Comparison of ENCODE assay signal across 17 cellular contexts in the genomic region with DNA sequence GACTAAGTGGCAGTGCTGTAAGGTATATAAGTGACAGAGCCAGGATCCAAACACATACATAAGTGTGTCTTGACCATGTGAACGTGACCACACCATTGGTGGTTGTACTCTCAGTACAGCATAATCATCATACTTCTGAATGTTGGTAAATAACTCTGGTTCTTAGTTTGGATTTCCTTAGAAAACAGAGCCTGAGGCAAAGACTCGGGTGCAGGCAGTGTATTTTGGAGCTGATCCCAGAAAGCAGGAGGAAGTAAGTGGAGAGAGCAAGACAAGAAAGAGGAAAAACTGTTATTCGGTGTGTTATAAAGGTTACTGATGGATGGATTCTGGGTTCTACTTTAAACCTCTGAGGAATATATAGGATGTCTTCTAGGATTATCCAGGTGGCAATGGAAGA.
DNase-seq lines count a peak whose midpoint lies in the region; ATAC-seq, FAIRE-seq and TF ChIP-seq lines count a peak whose summit lies in the region.
"Had no signal": no experiment of that assay in that cellular context is flagged by ENCODE, and none has a peak within 500 bp of the region (broad histone marks: within the 10 kb centered on the region; RNA-seq: fewer than 3 reads in every experiment).

No MANE protein-coding gene starts in this region.

- H3K4me3 ChIP-seq in A549 (no peak overlapping the region), bronchial epithelial cell (ENCODE audit: low read depth, low read length) (no peak overlapping the region), lower leg skin (ENCODE audit: low read depth, poor library complexity, severe bottlenecking) (no peak overlapping the region)

- H3K4me2 ChIP-seq in A549 = peak overlapping the region; percentile 52

- ATAC-seq in A549 (peak; percentile 50 to 65; a peak in 5 of 6 replicates), GM21515 (IDR thresholded peaks at IDR 0.05; ENCODE audit: unreplicated experiment) (no peak)

- H3K4me3 Mint-ChIP-seq in HFFc6 = no peak overlapping the region
- H3K4me3 Mint-ChIP-seq in activated CD4-positive, alpha-beta T cell treated with anti-CD3 and anti-CD28 coated beads, Interleukin-2, amount 10 ng/mL, durations not matched to agents 7 days and 5 days = no peak overlapping the region
- H3K4me3 Mint-ChIP-seq: CD4-positive, CD25-positive, alpha-beta regulatory T cell had no signal

- no peaks in the 10 kb centered on the region for H3K4me1 Mint-ChIP-seq in HFFc6 (ENCODE audit: low read depth)
- no peaks in the 10 kb centered on the region for H3K4me1 Mint-ChIP-seq in activated CD4-positive, alpha-beta T cell treated with anti-CD3 and anti-CD28 coated beads, Interleukin-2, amount 10 ng/mL, durations not matched to agents 7 days and 5 days
- H3K4me1 Mint-ChIP-seq: CD4-positive, CD25-positive, alpha-beta regulatory T cell had no signal

- H3K9me3 ChIP-seq in A549 = no peaks in the 10 kb centered on the region

- H3K27ac ChIP-seq in A549 = peak overlapping the region; percentile 1 to 45; a peak in 1 of 6 replicates

- TF ChIP-seq CTCF in A549 (IDR thresholded peaks at IDR 0.05) (no peak), HFFc6 (IDR thresholded peaks at IDR 0.05) (no peak), bronchial epithelial cell (IDR thresholded peaks at IDR 0.05; ENCODE audit: insufficient read depth, low read length, severe bottlenecking) (no peak), lower leg skin (IDR thresholded peaks at IDR 0.05) (no peak)

- no peak for TF ChIP-seq EP300 in A549 (IDR thresholded peaks at IDR 0.05)

- CTCF ChIA-PET in A549 (lab: Yijun Ruan, JAX) = no interaction called here
- CTCF ChIA-PET in activated CD4-positive, alpha-beta T cell treated with anti-CD3 and anti-CD28 coated beads, Interleukin-2, amount 10 ng/mL, durations not matched to agents 7 days and 5 days (lab: Charles Lee) = no interaction called here

- intact Hi-C loops in lower leg skin (cut with DNase I; ENCODE audit: low total_unique reads) = no loop called here

- no peaks in the 10 kb centered on the region for H3K36me3 ChIP-seq in bronchial epithelial cell (ENCODE audit: control insufficient read depth, insufficient read depth, low read length)

- no peaks in the 10 kb centered on the region for H3K27me3 Mint-ChIP-seq in HFFc6 (ENCODE audit: insufficient read depth)
- H3K27me3 Mint-ChIP-seq in activated CD4-positive, alpha-beta T cell treated with anti-CD3 and anti-CD28 coated beads, Interleukin-2, amount 10 ng/mL, durations not matched to agents 7 days and 5 days = no peaks in the 10 kb centered on the region

- 12% methylated on average over 3 of the region's 3 CpGs for WGBS in A549 (ENCODE audit: missing lambda C conversion rate)
- WGBS in lower leg skin, 2 donors = 29 to 31% methylated on average over 3 of the region's 3 CpGs

- POLR2A ChIA-PET in A549 (lab: Yijun Ruan, JAX) = no interaction called here
- POLR2A ChIA-PET in activated CD4-positive, alpha-beta T cell treated with anti-CD3 and anti-CD28 coated beads, Interleukin-2, amount 10 ng/mL, durations not matched to agents 7 days and 5 days (lab: Charles Lee) = no interaction called here

- TF ChIP-seq POLR2A in A549 (IDR thresholded peaks at IDR 0.05; ENCODE audit: low read length) = no peak
- TF ChIP-seq POLR2A in lower leg skin (IDR thresholded peaks at IDR 0.05) = no peak

- no peaks in the 10 kb centered on the region for H3K36me3 Mint-ChIP-seq in HFFc6 (ENCODE audit: low read depth)
- H3K36me3 Mint-ChIP-seq in activated CD4-positive, alpha-beta T cell treated with anti-CD3 and anti-CD28 coated beads, Interleukin-2, amount 10 ng/mL, durations not matched to agents 7 days and 5 days (ENCODE audit: low read depth) = no peaks in the 10 kb centered on the region
- H3K36me3 Mint-ChIP-seq: CD4-positive, CD25-positive, alpha-beta regulatory T cell had no signal

- DNase-seq in A549 (ENCODE audit: low read depth in 1 of 2, low spot score in 1 of 2) (peak in 1 of 2 experiments; percentile 36), HFFc6 (peak; percentile 7), bronchial epithelial cell (ENCODE audit: low read depth) (peak; percentile 52), foreskin melanocyte (peak; percentile 67), RPMI8226 (no peak), lower leg skin (ENCODE audit: low spot score in 2 of 2) (no peak)
- DNase-seq in activated CD4-positive, alpha-beta T cell treated with anti-CD3 and anti-CD28 coated beads, Interleukin-2, amount 10 ng/mL, durations not matched to agents 7 days and 5 days = no peak
- DNase-seq: AML-193; CD4-positive, CD25-positive, alpha-beta regulatory T cell; DND-41; GOT3; KG1; MM.1S; NCI-H1105; NCI-H1694 treated with DMSO at 0.1 percent for 48 hours; NCI-H510A had no signal

- H3K4me1 ChIP-seq in A549 = peaks cover 26% of the 10 kb centered on the region

- no peak overlapping the region for H3K27ac Mint-ChIP-seq in HFFc6
- H3K27ac Mint-ChIP-seq in activated CD4-positive, alpha-beta T cell treated with anti-CD3 and anti-CD28 coated beads, Interleukin-2, amount 10 ng/mL, durations not matched to agents 7 days and 5 days = no peak overlapping the region
- H3K27ac Mint-ChIP-seq: CD4-positive, CD25-positive, alpha-beta regulatory T cell had no signal

- peaks cover 5% of the 10 kb centered on the region for H3K27me3 ChIP-seq in bronchial epithelial cell (ENCODE audit: control insufficient read depth, insufficient read depth, low read length)

- H3K9me3 Mint-ChIP-seq in HFFc6 = no peaks in the 10 kb centered on the region; the same call in 1 of the 2 replicates
- no peaks in the 10 kb centered on the region for H3K9me3 Mint-ChIP-seq in activated CD4-positive, alpha-beta T cell treated with anti-CD3 and anti-CD28 coated beads, Interleukin-2, amount 10 ng/mL, durations not matched to agents 7 days and 5 days

- no peak for TF ChIP-seq RAD21 in A549 (conservative IDR thresholded peaks at IDR 0.05 in 1 of 2, IDR thresholded peaks at IDR 0.05 in 1 of 2)

- no peak for FAIRE-seq in A549 (lab: Jason Lieb, UNC)
- no peak for FAIRE-seq in bronchial epithelial cell (lab: Jason Lieb, UNC)

TF ChIP-seq in A549, 52 proteins besides CTCF, POLR2A, EP300 and RAD21:
- TF ChIP-seq, protein P1, sequence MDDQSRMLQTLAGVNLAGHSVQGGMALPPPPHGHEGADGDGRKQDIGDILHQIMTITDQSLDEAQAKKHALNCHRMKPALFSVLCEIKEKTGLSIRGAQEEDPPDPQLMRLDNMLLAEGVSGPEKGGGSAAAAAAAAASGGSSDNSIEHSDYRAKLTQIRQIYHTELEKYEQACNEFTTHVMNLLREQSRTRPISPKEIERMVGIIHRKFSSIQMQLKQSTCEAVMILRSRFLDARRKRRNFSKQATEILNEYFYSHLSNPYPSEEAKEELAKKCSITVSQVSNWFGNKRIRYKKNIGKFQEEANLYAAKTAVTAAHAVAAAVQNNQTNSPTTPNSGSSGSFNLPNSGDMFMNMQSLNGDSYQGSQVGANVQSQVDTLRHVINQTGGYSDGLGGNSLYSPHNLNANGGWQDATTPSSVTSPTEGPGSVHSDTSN (IDR thresholded peaks at IDR 0.05) = no peak
- TF ChIP-seq ZFP36 (IDR thresholded peaks at IDR 0.05; ENCODE audit: borderline replicate concordance, partially characterized antibody) (no peak), KDM5A (IDR thresholded peaks at IDR 0.05) (no peak), HEYL (CRISPR knock-in tag; IDR thresholded peaks at IDR 0.05) (no peak), NFE2L2 (conservative IDR thresholded peaks at IDR 0.05; ENCODE audit: low read length) (no peak), SMC3 (IDR thresholded peaks at IDR 0.05) (no peak)
- TF ChIP-seq, protein P2, sequence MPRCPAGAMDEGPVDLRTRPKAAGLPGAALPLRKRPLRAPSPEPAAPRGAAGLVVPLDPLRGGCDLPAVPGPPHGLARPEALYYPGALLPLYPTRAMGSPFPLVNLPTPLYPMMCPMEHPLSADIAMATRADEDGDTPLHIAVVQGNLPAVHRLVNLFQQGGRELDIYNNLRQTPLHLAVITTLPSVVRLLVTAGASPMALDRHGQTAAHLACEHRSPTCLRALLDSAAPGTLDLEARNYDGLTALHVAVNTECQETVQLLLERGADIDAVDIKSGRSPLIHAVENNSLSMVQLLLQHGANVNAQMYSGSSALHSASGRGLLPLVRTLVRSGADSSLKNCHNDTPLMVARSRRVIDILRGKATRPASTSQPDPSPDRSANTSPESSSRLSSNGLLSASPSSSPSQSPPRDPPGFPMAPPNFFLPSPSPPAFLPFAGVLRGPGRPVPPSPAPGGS (IDR thresholded peaks at IDR 0.05) = no peak

Comparison
In these comparisons a context has a peak if more than half of its experiments do, and no peak if none do; other contexts are left out.
1. DNase-seq: peak in HFFc6 (single experiment), bronchial epithelial cell (single experiment) and foreskin melanocyte (single experiment); none in RPMI8226 (single experiment), lower leg skin (0 of 2) and activated CD4-positive, alpha-beta T cell treated with anti-CD3 and anti-CD28 coated beads, Interleukin-2, amount 10 ng/mL, durations not matched to agents 7 days and 5 days (single experiment).